In the genomic region with DNA sequence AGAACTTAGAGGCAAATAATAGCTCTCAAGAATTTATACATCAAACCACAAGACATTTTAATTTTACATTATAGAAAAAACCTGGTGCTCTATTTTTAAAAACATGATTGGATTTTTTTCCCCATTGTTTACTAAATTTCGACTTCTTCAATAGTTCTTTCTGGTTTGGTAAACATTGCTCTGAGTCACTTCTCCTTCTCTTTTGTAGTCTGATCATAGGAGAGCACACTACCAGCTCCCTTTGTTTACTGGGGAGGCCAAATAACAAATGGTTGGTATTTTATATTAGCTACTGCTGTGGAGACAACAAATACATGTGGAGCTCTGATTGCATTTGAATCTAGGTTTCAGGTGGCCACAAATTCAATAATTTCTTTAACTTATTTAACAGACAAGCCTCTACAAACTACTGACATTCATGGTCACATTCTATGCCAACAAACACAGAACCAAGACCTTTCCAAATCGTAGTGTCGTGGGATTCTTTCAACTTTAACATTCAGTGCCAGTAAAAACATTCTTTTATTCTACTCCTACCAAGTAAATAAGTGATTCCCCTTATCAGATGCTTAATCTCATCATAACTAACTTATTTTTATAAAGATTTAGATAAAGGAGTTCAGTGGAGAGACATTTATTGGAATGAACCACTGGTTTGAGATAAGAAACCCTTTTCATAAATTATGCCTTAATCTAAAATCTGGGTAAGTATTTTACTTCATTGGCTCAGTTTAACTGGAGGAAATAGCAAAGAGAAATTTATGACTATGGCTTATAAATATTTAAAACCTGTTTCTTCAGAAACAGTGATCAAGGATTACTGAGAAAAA, we compare ENCODE assay signal across 24 cellular contexts. TPM values are rescaled to one million over a fixed set of nuclear protein-coding genes. Genes with fewer than 3 reads are reported as not detected.
DNase-seq lines count a peak whose midpoint lies in the region; TF ChIP-seq lines count a peak whose summit lies in the region.
"Had no signal": no experiment of that assay in that cellular context is flagged by ENCODE, and none has a peak within 500 bp of the region (broad histone marks: within the 10 kb centered on the region; RNA-seq: fewer than 3 reads in every experiment).

No MANE protein-coding gene starts in this region.

- peaks cover 6% of the 10 kb centered on the region for H3K27me3 Mint-ChIP-seq in neural progenitor cell (ENCODE audit: insufficient read depth, low read depth)
- peaks cover 27% of the 10 kb centered on the region for H3K27me3 Mint-ChIP-seq in HFFc6 (ENCODE audit: insufficient read depth)

- H2AFZ ChIP-seq in neural progenitor cell (replicated peaks), result no peak overlapping the region

- POLR2A ChIA-PET in GM10248 (lab: Yijun Ruan, JAX), result no interaction called here

- H3K9ac ChIP-seq in adipocyte (ENCODE audit: low read length) (no peak overlapping the region), neural progenitor cell (no peak overlapping the region)
- H3K9ac ChIP-seq: KMS-11 had no signal

- H3K36me3 ChIP-seq in adipocyte (ENCODE audit: control insufficient read depth, insufficient read depth, low read length, severe bottlenecking), result no peaks in the 10 kb centered on the region
- H3K36me3 ChIP-seq in neural progenitor cell, result no peaks in the 10 kb centered on the region
- H3K36me3 ChIP-seq: breast epithelium, lower lobe of right lung, SJCRH30 had no signal

- H3K27ac Mint-ChIP-seq in neural progenitor cell (peak overlapping the region; percentile 18), HFFc6 (no peak overlapping the region)
- H3K27ac Mint-ChIP-seq: activated naive CD4-positive, alpha-beta T cell treated with anti-CD3 and anti-CD28 coated beads, Interleukin-2, amount 50 U/mL, for 24 hours; B cell; dendritic cell treated with granulocyte-macrophage colony-stimulating factor and Interleukin-4, amounts not matched to agents 40 ng/mL and 50 ng/mL, for 4 days had no signal

- H3K27me3 ChIP-seq in adipocyte (replicated peaks; ENCODE audit: control insufficient read depth, insufficient read depth, low read length) (peaks cover 14% of the 10 kb centered on the region), neural progenitor cell (no peaks in the 10 kb centered on the region)
- H3K27me3 ChIP-seq: breast epithelium, SJCRH30 had no signal

- H3K79me2 ChIP-seq in neural progenitor cell (ENCODE audit: low read depth), result no peaks in the 10 kb centered on the region

- no peak overlapping the region for H3K4me2 ChIP-seq in neural progenitor cell
- H3K4me2 ChIP-seq: KMS-11 had no signal

- H3K4me3 ChIP-seq in adipocyte (ENCODE audit: low read length) (no peak overlapping the region), neural progenitor cell (no peak overlapping the region)
- H3K4me3 ChIP-seq: breast epithelium, lower lobe of right lung, SJCRH30 had no signal

- peaks cover 2% of the 10 kb centered on the region for H4K20me1 ChIP-seq in neural progenitor cell (ENCODE audit: low read depth)

- TF ChIP-seq CTCF in GM10248 (IDR thresholded peaks at IDR 0.05; ENCODE audit: control extremely low read depth, extremely low read depth, low read depth, missing control alignments) (no peak), neural progenitor cell (IDR thresholded peaks at IDR 0.05) (no peak), HFFc6 (IDR thresholded peaks at IDR 0.05) (no peak)

- H3K9me3 ChIP-seq in adipocyte (ENCODE audit: control insufficient read depth, low read length) (no peaks in the 10 kb centered on the region), neural progenitor cell (ENCODE audit: low read depth) (no peaks in the 10 kb centered on the region)
- H3K9me3 ChIP-seq: breast epithelium, lower lobe of right lung, SJCRH30 had no signal

- H3K4me1 ChIP-seq in adipocyte (ENCODE audit: control insufficient read depth, insufficient read depth, low read length) (no peaks in the 10 kb centered on the region), neural progenitor cell (peaks cover 18% of the 10 kb centered on the region)
- H3K4me1 ChIP-seq: breast epithelium, lower lobe of right lung, SJCRH30 had no signal

- H3K4me3 Mint-ChIP-seq in neural progenitor cell (no peak overlapping the region), HFFc6 (no peak overlapping the region)
- H3K4me3 Mint-ChIP-seq: activated naive CD4-positive, alpha-beta T cell treated with anti-CD3 and anti-CD28 coated beads, Interleukin-2, amount 50 U/mL, for 24 hours; B cell; dendritic cell treated with granulocyte-macrophage colony-stimulating factor and Interleukin-4, amounts not matched to agents 40 ng/mL and 50 ng/mL, for 4 days had no signal

- DNase-seq in GM10248 (ENCODE audit: extremely low spot score), result peak; percentile 1
- peak; percentile 0 for DNase-seq in NCI-H1417 treated with DMSO at 0.1 percent for 48 hours (lab: John Stamatoyannopoulos, UW)
- peak; percentile 14 for DNase-seq in adipocyte (ENCODE audit: low read depth)
- no peak for DNase-seq in neural progenitor cell (ENCODE audit: low spot score)
- DNase-seq in HFFc6, result no peak
- DNase-seq in 8988T, result no peak
- no peak for DNase-seq in activated CD4-positive, CD25-positive, alpha-beta regulatory T cell treated with anti-CD3 and anti-CD28 coated beads, Interleukin-2, amount 50 U/mL, for 72 hours
- no peak for DNase-seq in epidermal melanocyte (ENCODE audit: insufficient read length, low spot score)
- DNase-seq: erythroblast; GDM1; lower lobe of right lung; NCI-H1092 treated with DMSO at 0.1 percent for 48 hours; NCI-H446; SJCRH30; small intestine; stimulated activated CD4-positive, alpha-beta T cell treated with anti-CD3 and anti-CD28 coated beads, Interleukin-4, amount 100 ng/mL, for 24 hours; stimulated activated CD8-positive, alpha-beta memory T cell treated with anti-CD3 and anti-CD28 coated beads, Interleukin-4, amount 100 ng/mL, for 48 hours had no signal

- H3K36me3 Mint-ChIP-seq in neural progenitor cell, result no peaks in the 10 kb centered on the region
- H3K36me3 Mint-ChIP-seq in HFFc6 (ENCODE audit: low read depth), result no peaks in the 10 kb centered on the region
- H3K36me3 Mint-ChIP-seq: activated naive CD4-positive, alpha-beta T cell treated with anti-CD3 and anti-CD28 coated beads, Interleukin-2, amount 50 U/mL, for 24 hours had no signal

- peaks cover 20% of the 10 kb centered on the region for H3F3A ChIP-seq in neural progenitor cell (ENCODE audit: low read depth)

- CTCF ChIA-PET in GM10248 (lab: Yijun Ruan, JAX), result interaction anchor here (1.4 to 3.8 kb wide), 3 partner anchors 24 to 148 kb away, joined by 3 to 16 read pairs (median 3); no protein-coding TSS in a partner anchor

- peaks cover 19% of the 10 kb centered on the region for H3K4me1 Mint-ChIP-seq in neural progenitor cell
- H3K4me1 Mint-ChIP-seq in HFFc6 (ENCODE audit: low read depth), result peaks cover 13% of the 10 kb centered on the region

- no peak overlapping the region for H3K27ac ChIP-seq in neural progenitor cell
- H3K27ac ChIP-seq: KMS-11, lower lobe of right lung, SJCRH30 had no signal

- H3K9me3 Mint-ChIP-seq in neural progenitor cell (no peaks in the 10 kb centered on the region), HFFc6 (no peaks in the 10 kb centered on the region)
- H3K9me3 Mint-ChIP-seq: activated naive CD4-positive, alpha-beta T cell treated with anti-CD3 and anti-CD28 coated beads, Interleukin-2, amount 50 U/mL, for 24 hours; dendritic cell treated with granulocyte-macrophage colony-stimulating factor and Interleukin-4, amounts not matched to agents 40 ng/mL and 50 ng/mL, for 4 days had no signal

RNA-seq across cellular contexts. Expression of gene FXYD4, which starts 17.7 kb away (rescaled TPM):
- total RNA-seq in neural progenitor cell (ENCODE audit: low replicate concordance), result not detected in 2 replicates
- total RNA-seq in HFFc6 (2021; fragmentation: NEBNext Ultra II Directional; extraction: Animal tissue kit (Norgen Biotek cat#: 25700)), result not detected
- total RNA-seq: B cell, breast epithelium, glomerular endothelial cell, lower lobe of right lung, posterior vena cava, SJCRH30 had no signal

RNA-seq across cellular contexts. Expression of gene HNRNPF, which starts 55.3 kb away (rescaled TPM):
- 175 and 180 TPM in 2 replicates for total RNA-seq in neural progenitor cell (ENCODE audit: low replicate concordance)
- 100 to 1,000 TPM; 133 to 164 (median 159) TPM for total RNA-seq in HFFc6 (2021; fragmentation: NEBNext Ultra II Directional; extraction: Animal tissue kit (Norgen Biotek cat#: 25700))

Comparison
In these comparisons a context has a peak if more than half of its experiments do, and no peak if none do; other contexts are left out.
1. DNase-seq: peak in GM10248 (single experiment), NCI-H1417 treated with DMSO at 0.1 percent for 48 hours (single experiment) and adipocyte (single experiment); none in neural progenitor cell (single experiment), HFFc6 (single experiment), 8988T (single experiment), activated CD4-positive, CD25-positive, alpha-beta regulatory T cell treated with anti-CD3 and anti-CD28 coated beads, Interleukin-2, amount 50 U/mL, for 72 hours (single experiment) and epidermal melanocyte (single experiment).